ENCODE assay signal across 11 cellular contexts in genomic region chr17:13671771-13672170, GRCh38.
DNase-seq lines count a peak whose midpoint lies in the region; ATAC-seq and TF ChIP-seq lines count a peak whose summit lies in the region.
"Had no signal": no experiment of that assay in that cellular context is flagged by ENCODE, and none has a peak within 500 bp of the region (broad histone marks: within the 10 kb centered on the region; RNA-seq: fewer than 3 reads in every experiment).

No MANE protein-coding gene starts in this region.

- DNase-seq in activated CD4-positive, alpha-beta T cell treated with anti-CD3 and anti-CD28 coated beads for 36 hours: peak; percentile 25
- DNase-seq in activated CD4-positive, alpha-beta T cell treated with anti-CD3 and anti-CD28 coated beads for 4 hours: no peak
- DNase-seq in HFFc6 (no peak), mesendoderm (peak; percentile 45), germinal center (ENCODE audit: low spot score) (no peak), kidney glomerular epithelial cell (lab: John Stamatoyannopoulos, UW) (no peak)
- peak; percentile 71 for DNase-seq in activated CD4-positive, alpha-beta memory T cell treated with anti-CD3 and anti-CD28 coated beads for 36 hours
- DNase-seq: NCI-H2029, thyroid gland had no signal

- H3K56ac ChIP-seq in mesendoderm (ENCODE audit: low read length): no peak overlapping the region

- no peaks in the 10 kb centered on the region for H3K4me1 ChIP-seq in mesendoderm (ENCODE audit: control insufficient read depth, low read depth, low read length)
- H3K4me1 ChIP-seq: thyroid gland had no signal

- H3K27ac ChIP-seq in mesendoderm (ENCODE audit: low read depth, low read length): no peak overlapping the region
- H3K27ac ChIP-seq: cardiac muscle cell, thyroid gland had no signal

- peaks cover 14% of the 10 kb centered on the region for H3K9me3 Mint-ChIP-seq in activated CD4-positive, alpha-beta T cell treated with anti-CD3 and anti-CD28 coated beads for 36 hours (ENCODE audit: low read depth)
- peaks cover 15% of the 10 kb centered on the region for H3K9me3 Mint-ChIP-seq in HFFc6
- peaks cover 18% of the 10 kb centered on the region for H3K9me3 Mint-ChIP-seq in activated CD4-positive, alpha-beta memory T cell treated with anti-CD3 and anti-CD28 coated beads for 36 hours

- CTCF ChIA-PET in activated CD4-positive, alpha-beta T cell treated with anti-CD3 and anti-CD28 coated beads for 36 hours (lab: Charles Lee): no interaction called here
- CTCF ChIA-PET in activated CD4-positive, alpha-beta memory T cell treated with anti-CD3 and anti-CD28 coated beads for 36 hours (lab: Charles Lee): interaction anchor here (1.0 kb wide), 1 partner anchor 75 kb away, joined by 3 read pairs; no protein-coding TSS in a partner anchor

- H3K9ac ChIP-seq in mesendoderm (ENCODE audit: low read length): no peak overlapping the region

- no peaks in the 10 kb centered on the region for H3K79me1 ChIP-seq in mesendoderm (ENCODE audit: low read length)

- H4K5ac ChIP-seq in mesendoderm (ENCODE audit: low read length): no peak overlapping the region

- no peaks in the 10 kb centered on the region for H3K27me3 ChIP-seq in mesendoderm (ENCODE audit: insufficient read depth, low read length, poor library complexity)
- H3K27me3 ChIP-seq: cardiac muscle cell, thyroid gland had no signal

- peak; percentile 26 for ATAC-seq in activated CD4-positive, alpha-beta T cell treated with anti-CD3 and anti-CD28 coated beads for 36 hours
- no peak for ATAC-seq in GM19023 (IDR thresholded peaks at IDR 0.05; ENCODE audit: unreplicated experiment)

- H3K27ac Mint-ChIP-seq in activated CD4-positive, alpha-beta T cell treated with anti-CD3 and anti-CD28 coated beads for 36 hours: no peak overlapping the region
- H3K27ac Mint-ChIP-seq in HFFc6: no peak overlapping the region
- H3K27ac Mint-ChIP-seq in activated CD4-positive, alpha-beta memory T cell treated with anti-CD3 and anti-CD28 coated beads for 36 hours: no peak overlapping the region

- intact Hi-C loops in activated CD4-positive, alpha-beta T cell treated with anti-CD3 and anti-CD28 coated beads for 36 hours (cut with DNase I, micrococcal nuclease): no loop called here
- intact Hi-C loops in activated CD4-positive, alpha-beta memory T cell treated with anti-CD3 and anti-CD28 coated beads for 36 hours (cut with micrococcal nuclease): no loop called here

- no peak overlapping the region for H2BK15ac ChIP-seq in mesendoderm (replicated peaks; ENCODE audit: low read depth)

- no peak overlapping the region for H3K4me3 ChIP-seq in mesendoderm (ENCODE audit: low read length)
- H3K4me3 ChIP-seq: cardiac muscle cell, thyroid gland had no signal

- no peak overlapping the region for H2BK5ac ChIP-seq in mesendoderm (ENCODE audit: low read length)

- H2AK5ac ChIP-seq in mesendoderm (ENCODE audit: low read length): no peak overlapping the region

- TF ChIP-seq CTCF in HFFc6 (IDR thresholded peaks at IDR 0.05): no peak

- no peak overlapping the region for H3K23ac ChIP-seq in mesendoderm (ENCODE audit: low read length)

- no peak overlapping the region for H3K4ac ChIP-seq in mesendoderm (ENCODE audit: low read depth, low read length)

- H3K36me3 Mint-ChIP-seq in activated CD4-positive, alpha-beta T cell treated with anti-CD3 and anti-CD28 coated beads for 36 hours (ENCODE audit: low read depth): no peaks in the 10 kb centered on the region
- peaks cover 12% of the 10 kb centered on the region for H3K36me3 Mint-ChIP-seq in HFFc6 (ENCODE audit: low read depth)
- H3K36me3 Mint-ChIP-seq in activated CD4-positive, alpha-beta memory T cell treated with anti-CD3 and anti-CD28 coated beads for 36 hours: peaks cover 12% of the 10 kb centered on the region

- no peaks in the 10 kb centered on the region for H3K4me1 Mint-ChIP-seq in activated CD4-positive, alpha-beta T cell treated with anti-CD3 and anti-CD28 coated beads for 36 hours
- peaks cover 15% of the 10 kb centered on the region; the same call in 1 of the 2 replicates for H3K4me1 Mint-ChIP-seq in HFFc6 (ENCODE audit: low read depth)
- H3K4me1 Mint-ChIP-seq in activated CD4-positive, alpha-beta memory T cell treated with anti-CD3 and anti-CD28 coated beads for 36 hours (ENCODE audit: low read depth): no peaks in the 10 kb centered on the region

- H2BK120ac ChIP-seq in mesendoderm (ENCODE audit: low read depth, low read length): no peak overlapping the region

- no peak overlapping the region for H3K18ac ChIP-seq in mesendoderm (ENCODE audit: low read length)

- H3K27me3 Mint-ChIP-seq in activated CD4-positive, alpha-beta T cell treated with anti-CD3 and anti-CD28 coated beads for 36 hours: peaks cover 4% of the 10 kb centered on the region
- no peaks in the 10 kb centered on the region; the same call in 1 of the 2 replicates for H3K27me3 Mint-ChIP-seq in HFFc6 (ENCODE audit: insufficient read depth)
- peaks cover 29% of the 10 kb centered on the region for H3K27me3 Mint-ChIP-seq in activated CD4-positive, alpha-beta memory T cell treated with anti-CD3 and anti-CD28 coated beads for 36 hours

- no peak overlapping the region for H4K8ac ChIP-seq in mesendoderm (ENCODE audit: low read depth, low read length)

- H3K36me3 ChIP-seq in mesendoderm (ENCODE audit: control insufficient read depth, insufficient read depth, low read length): no peaks in the 10 kb centered on the region
- H3K36me3 ChIP-seq: cardiac muscle cell, thyroid gland had no signal

- no peak overlapping the region for H3K4me2 ChIP-seq in mesendoderm (ENCODE audit: low read length)

- WGBS in mesendoderm (ENCODE audit: extremely low coverage, insufficient coverage, low lambda C conversion rate): no CpG with 5 or more reads among the region's 8 CpGs

- no peaks in the 10 kb centered on the region for H3K79me2 ChIP-seq in mesendoderm (ENCODE audit: control insufficient read depth, insufficient read depth, low read length)

- POLR2A ChIA-PET in activated CD4-positive, alpha-beta T cell treated with anti-CD3 and anti-CD28 coated beads for 36 hours (lab: Charles Lee): no interaction called here
- POLR2A ChIA-PET in activated CD4-positive, alpha-beta memory T cell treated with anti-CD3 and anti-CD28 coated beads for 36 hours (lab: Charles Lee): no interaction called here

- no peak overlapping the region for H3K4me3 Mint-ChIP-seq in activated CD4-positive, alpha-beta T cell treated with anti-CD3 and anti-CD28 coated beads for 36 hours
- H3K4me3 Mint-ChIP-seq in HFFc6: peak overlapping the region; percentile 56; the same call in 1 of the 2 replicates
- no peak overlapping the region for H3K4me3 Mint-ChIP-seq in activated CD4-positive, alpha-beta memory T cell treated with anti-CD3 and anti-CD28 coated beads for 36 hours

Comparison
In these comparisons a context has a peak if more than half of its experiments do, and no peak if none do; other contexts are left out.
1. DNase-seq: peak in activated CD4-positive, alpha-beta T cell treated with anti-CD3 and anti-CD28 coated beads for 36 hours (single experiment), activated CD4-positive, alpha-beta memory T cell treated with anti-CD3 and anti-CD28 coated beads for 36 hours (single experiment) and mesendoderm (single experiment); none in activated CD4-positive, alpha-beta T cell treated with anti-CD3 and anti-CD28 coated beads for 4 hours (0 of 2), HFFc6 (single experiment), germinal center (single experiment) and kidney glomerular epithelial cell (single experiment).